13 cellular contexts compared by ENCODE assay signal in the genomic region with DNA sequence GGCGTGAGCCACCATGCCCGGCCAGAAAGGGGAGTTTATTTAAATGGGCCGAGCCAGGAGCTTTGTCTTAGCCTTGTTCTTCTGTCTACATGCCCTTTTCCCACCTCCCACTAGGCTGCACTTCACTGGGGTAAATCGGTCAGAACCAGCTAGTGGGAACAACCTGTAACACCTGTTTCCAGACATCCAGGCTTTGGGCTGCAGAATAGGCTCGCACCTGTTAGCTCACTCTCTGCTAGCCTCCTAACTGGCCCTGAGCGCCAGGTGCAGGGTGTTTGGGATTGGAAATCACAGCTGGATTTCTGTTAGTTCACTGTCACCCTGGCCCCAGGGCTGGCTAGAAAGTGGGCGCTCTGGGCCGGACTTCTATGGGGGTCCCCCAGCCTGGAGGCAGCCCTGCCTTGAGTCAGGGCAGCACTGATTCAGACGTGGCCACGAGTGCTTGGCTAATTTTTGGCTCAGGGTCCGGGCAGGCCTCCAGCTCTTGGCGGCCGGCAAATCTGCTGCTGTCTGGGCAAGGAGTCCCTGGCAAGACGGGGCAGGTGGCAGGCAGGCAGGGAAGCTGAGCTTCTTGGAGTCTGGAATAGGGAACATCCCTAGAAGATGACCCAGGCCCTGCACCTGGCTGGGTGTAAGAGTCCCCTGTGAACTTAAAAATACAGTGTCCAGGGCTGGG.
A peak's percentile ranks its signal among the peaks of the same experiment; 100 is the strongest.
DNase-seq lines count a peak whose midpoint lies in the region; ATAC-seq and FAIRE-seq lines count a peak whose summit lies in the region.
"Had no signal": no experiment of that assay in that cellular context is flagged by ENCODE, and none has a peak within 500 bp of the region (broad histone marks: within the 10 kb centered on the region; RNA-seq: fewer than 3 reads in every experiment).

No MANE protein-coding gene starts in this region.

- no peak for FAIRE-seq in urothelium cell line (lab: Jason Lieb, UNC)

- DNase-seq in D341Med (ENCODE audit: low spot score) (peak; percentile 34), NCI-H2081 treated with DMSO at 0.1 percent for 48 hours (lab: John Stamatoyannopoulos, UW) (peak; percentile 21), cerebellar nuclear complex (lab: John Stamatoyannopoulos, UW) (peak; percentile 79 to 93), midbrain (lab: John Stamatoyannopoulos, UW) (peak; percentile 41), urothelium cell line (ENCODE audit: low spot score) (no peak), NCI-H526 (lab: John Stamatoyannopoulos, UW) (no peak)
- DNase-seq: activated CD4-positive, alpha-beta T cell treated with anti-CD3 and anti-CD28 coated beads for 48 hours; activated naive CD4-positive, alpha-beta T cell treated with anti-CD3 and anti-CD28 coated beads, Interleukin-2, amount 10 ng/mL, durations not matched to agents 7 days and 5 days; NCI-H187 treated with DMSO at 0.1 percent for 48 hours; SW 1271 had no signal

- no peak for ATAC-seq in HG03439 (IDR thresholded peaks at IDR 0.05; ENCODE audit: unreplicated experiment)
- ATAC-seq in GM21717 (IDR thresholded peaks at IDR 0.05; ENCODE audit: unreplicated experiment), result no peak
- ATAC-seq: stimulated activated effector memory CD8-positive, alpha-beta T cell treated with anti-CD3 and anti-CD28 coated beads, Interleukin-12 subunit alpha, Interleukin-12 subunit beta, amount 100 ng/mL, for 72 hours had no signal

Comparison
In these comparisons a context has a peak if more than half of its experiments do, and no peak if none do; other contexts are left out.
1. DNase-seq: peak in D341Med (single experiment), NCI-H2081 treated with DMSO at 0.1 percent for 48 hours (single experiment), cerebellar nuclear complex (2 of 2) and midbrain (single experiment); none in urothelium cell line (single experiment) and NCI-H526 (0 of 2).